ENCODE assay signal across 11 cellular contexts in the genomic region with DNA sequence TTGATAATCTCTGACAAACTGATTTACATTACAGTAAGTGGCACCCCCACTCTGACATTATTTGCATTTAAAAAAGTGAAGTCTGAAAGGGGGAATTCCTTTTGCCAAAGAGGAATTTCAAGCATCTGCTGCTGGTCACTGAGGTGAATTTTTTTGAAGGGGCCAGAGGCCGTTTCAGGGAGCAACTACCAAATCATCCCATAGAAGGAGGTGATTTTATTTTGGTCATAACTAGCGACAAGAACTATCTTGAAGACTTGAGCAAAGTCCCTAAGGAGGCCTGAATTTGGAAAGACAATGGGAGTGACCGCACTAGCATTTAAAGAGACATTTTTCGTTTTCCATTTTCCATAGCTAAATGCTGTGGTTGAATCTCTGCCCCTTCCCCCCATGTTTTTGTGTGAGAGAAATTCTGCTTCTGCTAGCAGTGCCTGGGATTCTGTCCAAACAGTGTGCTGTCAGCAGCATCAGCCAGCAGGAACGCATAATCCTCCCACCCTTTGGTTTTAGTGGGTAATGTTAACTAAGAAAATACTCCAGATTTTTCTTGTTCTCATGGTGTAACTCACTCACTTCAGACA.
DNase-seq lines count a peak whose midpoint lies in the region; ATAC-seq, FAIRE-seq and TF ChIP-seq lines count a peak whose summit lies in the region.
"Had no signal": no experiment of that assay in that cellular context is flagged by ENCODE, and none has a peak within 500 bp of the region (broad histone marks: within the 10 kb centered on the region; RNA-seq: fewer than 3 reads in every experiment).

No MANE protein-coding gene starts in this region.

- no peak for ATAC-seq in GM21390 (IDR thresholded peaks at IDR 0.05; ENCODE audit: unreplicated experiment)

- peak; percentile 48 for DNase-seq in DMS 273 (lab: John Stamatoyannopoulos, UW; ENCODE audit: unreplicated experiment)
- no peak for DNase-seq in DMS 273 treated with DMSO at 0.1 percent for 48 hours (lab: John Stamatoyannopoulos, UW)
- no peak for DNase-seq in chondrocyte (ENCODE audit: low spot score)
- peak; percentile 74 for DNase-seq in islet precursor cell
- no peak for DNase-seq in tibial nerve (ENCODE audit: low spot score in 2 of 2)
- DNase-seq in GM19239 (ENCODE audit: insufficient read length, low spot score), result no peak
- DNase-seq in NCI-H345 treated with DMSO at 0.1 percent for 48 hours (lab: John Stamatoyannopoulos, UW; ENCODE audit: unreplicated experiment), result no peak
- DNase-seq: activated CD8-positive, alpha-beta memory T cell treated with anti-CD3 and anti-CD28 coated beads, Interleukin-2, amount 50 U/mL, for 4 hours; RPMI8226 had no signal

- TF ChIP-seq EP300 in tibial nerve (IDR thresholded peaks at IDR 0.05), result no peak

- peaks cover 30% of the 10 kb centered on the region for H3K4me1 Mint-ChIP-seq in chondrocyte (ENCODE audit: low read depth)

- peak overlapping the region; percentile 17 for H3K4me3 Mint-ChIP-seq in chondrocyte (ENCODE audit: unreplicated experiment)

- FAIRE-seq in GM19239 (lab: Jason Lieb, UNC), result no peak

- TF ChIP-seq CTCF in chondrocyte (IDR thresholded peaks at IDR 0.05) (no peak), tibial nerve (IDR thresholded peaks at IDR 0.05) (no peak)

- H3K27me3 Mint-ChIP-seq in chondrocyte (ENCODE audit: low read depth), result no peaks in the 10 kb centered on the region

- no peaks in the 10 kb centered on the region for H3K36me3 ChIP-seq in tibial nerve

- H3K27me3 ChIP-seq in tibial nerve, result peaks cover 0 to 3% of the 10 kb centered on the region in 2 donors

- peaks cover 27% of the 10 kb centered on the region for H3K9me3 Mint-ChIP-seq in chondrocyte (ENCODE audit: low read depth)

- H3K27ac ChIP-seq in tibial nerve, result peak overlapping the region in 3 of 4 donors; percentile 26 to 62 (median 58)
- H3K27ac ChIP-seq: 22Rv1 had no signal

- peaks cover 5% of the 10 kb centered on the region for H3K36me3 Mint-ChIP-seq in chondrocyte (ENCODE audit: low read depth)

- WGBS in tibial nerve, 2 donors, result 16 to 17% methylated on average over 5 of the region's 5 CpGs

- H3K4me3 ChIP-seq in tibial nerve, result peak overlapping the region in 1 of 4 donors; percentile 10

- TF ChIP-seq POLR2A in tibial nerve (IDR thresholded peaks at IDR 0.05), result no peak

- H3K27ac Mint-ChIP-seq in chondrocyte (ENCODE audit: unreplicated experiment), result peak overlapping the region; percentile 91

- H3K9me3 ChIP-seq in tibial nerve, result peaks cover 0 to 13% (median 2%) of the 10 kb centered on the region in 4 donors

- peaks cover 0 to 6% (median 0%) of the 10 kb centered on the region in 4 donors for H3K4me1 ChIP-seq in tibial nerve

Comparison
In these comparisons a context has a peak if more than half of its experiments do, and no peak if none do; other contexts are left out.
1. DNase-seq: peak in DMS 273 (single experiment) and islet precursor cell (single experiment); none in DMS 273 treated with DMSO at 0.1 percent for 48 hours (single experiment), chondrocyte (single experiment), tibial nerve (0 of 2), GM19239 (single experiment) and NCI-H345 treated with DMSO at 0.1 percent for 48 hours (single experiment).